ENCODE assay signal across 8 cellular contexts in the genomic region with DNA sequence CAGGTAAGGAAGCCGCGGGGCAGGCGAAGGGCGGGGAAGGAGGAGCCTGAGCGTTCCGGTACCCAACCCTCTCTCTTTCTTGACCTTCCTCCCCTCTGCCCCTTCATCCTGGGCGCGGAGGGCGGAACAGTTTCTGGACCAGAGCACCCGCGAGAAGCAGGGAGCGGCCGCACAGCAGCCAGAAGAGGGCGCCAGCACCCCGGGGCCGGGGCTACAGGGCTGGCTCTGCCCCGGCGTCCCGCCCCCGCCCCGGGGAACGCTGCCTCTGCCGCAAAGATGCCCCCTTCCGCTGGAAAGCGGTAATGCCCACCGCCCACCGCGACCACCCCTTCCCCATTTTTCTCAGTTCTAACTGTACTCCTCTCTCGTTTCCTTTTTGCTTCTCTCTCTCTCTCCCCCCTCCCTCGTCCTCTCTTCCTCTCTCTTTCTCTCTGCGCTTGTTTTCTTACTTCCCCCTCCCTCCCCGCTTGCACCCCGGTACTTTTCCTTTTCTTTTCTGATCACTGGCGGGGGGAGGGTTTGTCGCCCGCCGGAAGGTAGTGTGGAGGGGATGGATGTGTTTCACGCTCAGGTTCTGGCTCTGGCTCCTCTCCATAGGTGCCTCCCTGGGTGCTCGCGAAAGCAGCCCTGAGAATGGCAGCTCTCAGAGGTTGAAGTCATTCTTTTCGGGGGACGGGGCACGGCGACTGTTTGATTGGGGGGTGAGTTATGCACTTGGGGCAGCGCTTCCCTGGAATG. TPM values are rescaled to one million over a fixed set of nuclear protein-coding genes. Genes with fewer than 3 reads are reported as not detected.
DNase-seq lines count a peak whose midpoint lies in the region; ATAC-seq, FAIRE-seq and TF ChIP-seq lines count a peak whose summit lies in the region.

No MANE protein-coding gene starts in this region.

- no peaks in the 10 kb centered on the region for H3K27me3 ChIP-seq in SK-N-SH (ENCODE audit: insufficient read depth)

- WGBS in SK-N-SH (ENCODE audit: low lambda C conversion rate): 44% methylated on average over 27 of the region's 45 CpGs

- intact Hi-C loops in left ventricle myocardium superior (cut with micrococcal nuclease): loop anchor here (5.0 kb wide), 1 partner anchor 33 kb away; no protein-coding TSS in a partner anchor

- no peaks in the 10 kb centered on the region for H3K36me3 ChIP-seq in SK-N-SH (replicated peaks in 1 of 2; ENCODE audit: control insufficient read depth in 1 of 2, insufficient read depth in 2 of 2, low read length in 1 of 2)

- H3K4me3 ChIP-seq in SK-N-SH (ENCODE audit: low read depth in 2 of 2, low read length in 1 of 2): peak overlapping the region; percentile 62 to 70

- peak; percentile 70 for TF ChIP-seq CTCF in SK-N-SH (IDR thresholded peaks at IDR 0.05)

- CTCF ChIA-PET in SK-N-SH (lab: Yijun Ruan, JAX): interaction anchor here (0.7 to 6.7 kb wide), 14 partner anchors 13 to 268 kb away, joined by 3 to 54 read pairs (median 5); a partner anchor contains a TSS

- no peaks in the 10 kb centered on the region for H4K20me1 ChIP-seq in SK-N-SH (ENCODE audit: insufficient read depth)

- peaks cover 0 to 7% of the 10 kb centered on the region in 2 experiments; a peak in 1 of 4 replicates for H3K4me1 ChIP-seq in SK-N-SH (ENCODE audit: control insufficient read depth in 1 of 2, insufficient read depth in 2 of 2, low read depth in 1 of 2, low read length in 1 of 2)

- peak overlapping the region; percentile 88 for H2AFZ ChIP-seq in SK-N-SH (ENCODE audit: low read depth)

- DNase-seq in DMS53 treated with DMSO at 0.1 percent for 48 hours (lab: John Stamatoyannopoulos, UW; ENCODE audit: unreplicated experiment) (peak; percentile 50), HuH-7.5 (ENCODE audit: low spot score) (peak; percentile 72), SK-N-SH (peak; percentile 88), left ventricle myocardium superior (peak; percentile 94), putamen (ENCODE audit: low spot score) (peak; percentile 67), urothelium cell line (ENCODE audit: low spot score) (peak; percentile 94)
- DNase-seq in activated naive CD8-positive, alpha-beta T cell treated with anti-CD3 and anti-CD28 coated beads, Interleukin-2, amount 50 U/mL, for 16 hours (ENCODE audit: low read depth, low spot score): peak; percentile 78

- TF ChIP-seq RAD21 in SK-N-SH (IDR thresholded peaks at IDR 0.05; ENCODE audit: low read length): peak; percentile 66

- H3K9me3 ChIP-seq in SK-N-SH: no peaks in the 10 kb centered on the region

- TF ChIP-seq EP300 in SK-N-SH (IDR thresholded peaks at IDR 0.05; ENCODE audit: borderline replicate concordance in 1 of 2, low read depth in 1 of 2, low read length in 1 of 2): no peak

- H3K4me2 ChIP-seq in SK-N-SH: peak overlapping the region; percentile 75

- H3K27ac ChIP-seq in SK-N-SH (ENCODE audit: low read depth in 2 of 2, low read length in 1 of 2): peak overlapping the region; percentile 34 to 66; a peak in 3 of 4 replicates

- H3K9ac ChIP-seq in SK-N-SH: peak overlapping the region; percentile 84

- POLR2A ChIA-PET in SK-N-SH (lab: Yijun Ruan, JAX): no interaction called here

- ATAC-seq in GM21529 (IDR thresholded peaks at IDR 0.05; ENCODE audit: unreplicated experiment) (peak; percentile 97), left ventricle myocardium superior (peak; percentile 98)

- H3K9me2 ChIP-seq in SK-N-SH: no peaks in the 10 kb centered on the region

- H3F3A ChIP-seq in SK-N-SH (replicated peaks; ENCODE audit: insufficient read depth): peaks cover 5% of the 10 kb centered on the region

- no peaks in the 10 kb centered on the region for H3K79me2 ChIP-seq in SK-N-SH (ENCODE audit: insufficient read depth)

- FAIRE-seq in urothelium cell line (lab: Jason Lieb, UNC): no peak

TF ChIP-seq in SK-N-SH, 30 proteins besides CTCF, POLR2A, EP300 and RAD21:
- TF ChIP-seq SMC3 (IDR thresholded peaks at IDR 0.05; ENCODE audit: low read depth, low read length) (peak; percentile 52), SIN3A (IDR thresholded peaks at IDR 0.05; ENCODE audit: borderline replicate concordance, low read depth, low read length) (0 out of 2 replicates have a peak, but pooled peaks have one; percentile 39), GATA2 (CRISPR knock-in tag; IDR thresholded peaks at IDR 0.05) (no peak)

RNA-seq across cellular contexts. Expression of a gene that starts 13.1 kb away (rescaled TPM):
- 3.5 and 3.7 TPM in 2 replicates for polyA plus RNA-seq in SK-N-SH (2012; rRNA removed)
- 2.3 and 2.6 TPM in 2 replicates for polyA plus RNA-seq in SK-N-SH (2012; cell fraction: cytosol; rRNA removed)
- 10.2 and 11.7 TPM in 2 replicates for polyA plus RNA-seq in SK-N-SH (2012; cell fraction: nucleus; rRNA removed)
- total RNA-seq in left ventricle myocardium superior: 1.0 TPM

Comparison
In these comparisons a context has a peak if more than half of its experiments do, and no peak if none do; other contexts are left out.
1. Peak in every context shown above with its lines: DNase-seq, ATAC-seq, H3K4me3 ChIP-seq and H3K27ac ChIP-seq.